10 cellular contexts compared by ENCODE assay signal in the genomic region with DNA sequence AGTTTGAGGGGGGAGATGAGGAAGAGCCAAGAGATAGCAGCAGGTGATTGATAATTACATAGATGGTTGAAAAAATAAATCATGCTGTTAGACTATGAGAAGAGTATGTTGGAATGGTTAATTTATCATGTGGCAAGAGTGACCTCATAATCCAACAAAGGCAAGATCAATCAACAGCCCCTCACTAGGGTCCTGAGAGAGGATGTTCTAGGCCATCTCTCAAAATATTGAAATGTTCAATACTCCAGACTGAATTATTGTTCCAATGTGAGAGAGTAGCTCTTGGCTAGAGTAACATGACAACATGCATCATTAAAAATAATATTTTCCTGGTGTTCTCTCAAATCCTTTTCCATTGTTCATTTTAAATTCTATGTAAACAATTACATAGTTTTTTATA.
DNase-seq lines count a peak whose midpoint lies in the region; ATAC-seq and TF ChIP-seq lines count a peak whose summit lies in the region.
"Had no signal": no experiment of that assay in that cellular context is flagged by ENCODE, and none has a peak within 500 bp of the region (broad histone marks: within the 10 kb centered on the region; RNA-seq: fewer than 3 reads in every experiment).

No MANE protein-coding gene starts in this region.

- TF ChIP-seq CTCF in right atrium auricular region (IDR thresholded peaks at IDR 0.05) (no peak), brain (conservative IDR thresholded peaks at IDR 0.05) (no peak), vagina (IDR thresholded peaks at IDR 0.05) (no peak)

- peaks cover 0 to 81% of the 10 kb centered on the region in 2 donors for H3K4me1 ChIP-seq in right atrium auricular region
- H3K4me1 ChIP-seq in muscle layer of colon (ENCODE audit: insufficient read depth, low read length): peaks cover 45% of the 10 kb centered on the region
- peaks cover 67% of the 10 kb centered on the region for H3K4me1 ChIP-seq in vagina
- H3K4me1 ChIP-seq in effector memory CD4-positive, alpha-beta T cell (ENCODE audit: control insufficient read depth, insufficient read depth, low read length, poor library complexity, severe bottlenecking): peaks cover 62% of the 10 kb centered on the region

- H3K4me1 Mint-ChIP-seq in brain: peaks cover 75% of the 10 kb centered on the region

- intact Hi-C loops in left cardiac atrium (cut with DNase I) (loop anchor here in 1 of 2 donors (5.0 kb wide), 1 partner anchor 68 kb away; a partner anchor contains a TSS), vagina (cut with DNase I) (no loop called here)

- H3K27ac ChIP-seq in right atrium auricular region (peak overlapping the region; percentile 71 to 85), muscle layer of colon (ENCODE audit: low read depth, low read length) (no peak overlapping the region), vagina (peak overlapping the region; percentile 60)
- H3K27ac ChIP-seq in effector memory CD4-positive, alpha-beta T cell (ENCODE audit: insufficient read depth, low read length, poor library complexity, severe bottlenecking): no peak overlapping the region

- H3K27ac Mint-ChIP-seq in brain: peak overlapping the region in 4 of 5 experiments; percentile 49 to 91 (median 80)

- no peaks in the 10 kb centered on the region for H3K27me3 Mint-ChIP-seq in brain

- H3K9me3 ChIP-seq in right atrium auricular region: no peaks in the 10 kb centered on the region
- no peaks in the 10 kb centered on the region for H3K9me3 ChIP-seq in muscle layer of colon (ENCODE audit: low read length)
- H3K9me3 ChIP-seq in vagina: no peaks in the 10 kb centered on the region
- no peaks in the 10 kb centered on the region for H3K9me3 ChIP-seq in effector memory CD4-positive, alpha-beta T cell (ENCODE audit: control insufficient read depth, low read length)

- no peaks in the 10 kb centered on the region for H3K27me3 ChIP-seq in right atrium auricular region
- H3K27me3 ChIP-seq in muscle layer of colon (ENCODE audit: control insufficient read depth in 1 of 2, insufficient read depth in 2 of 2, low read length in 2 of 2): no peaks in the 10 kb centered on the region
- no peaks in the 10 kb centered on the region for H3K27me3 ChIP-seq in vagina
- H3K27me3 ChIP-seq in effector memory CD4-positive, alpha-beta T cell (replicated peaks; ENCODE audit: control insufficient read depth, insufficient read depth, low read length, poor library complexity, severe bottlenecking): no peaks in the 10 kb centered on the region

- TF ChIP-seq POLR2A in vagina (IDR thresholded peaks at IDR 0.05): no peak

- ATAC-seq in left cardiac atrium: no peak

- H3K9me3 Mint-ChIP-seq in brain: no peaks in the 10 kb centered on the region

- H3K4me3 ChIP-seq in right atrium auricular region: no peak overlapping the region
- H3K4me3 ChIP-seq in muscle layer of colon (ENCODE audit: low read depth in 1 of 2, low read length in 2 of 2): peak overlapping the region in 1 of 2 donors; percentile 29
- no peak overlapping the region for H3K4me3 ChIP-seq in vagina
- H3K4me3 ChIP-seq in effector memory CD4-positive, alpha-beta T cell (ENCODE audit: insufficient read depth, low read depth, low read length, poor library complexity, severe bottlenecking): no peak overlapping the region

- peak overlapping the region; percentile 3 to 61 (median 29) for H3K4me3 Mint-ChIP-seq in brain

- no peak for DNase-seq in right atrium auricular region (ENCODE audit: low spot score)
- DNase-seq in left cardiac atrium: no peak
- no peak for DNase-seq in vagina (ENCODE audit: extremely low spot score in 2 of 2)
- DNase-seq in hepatic stellate cell (ENCODE audit: low spot score): no peak
- no peak for DNase-seq in effector memory CD4-positive, alpha-beta T cell
- DNase-seq in nucleus accumbens (lab: John Stamatoyannopoulos, UW): no peak
- DNase-seq: hippocampal formation, NCI-H2107 had no signal

- H3K36me3 Mint-ChIP-seq in brain: no peaks in the 10 kb centered on the region

- H3K36me3 ChIP-seq in right atrium auricular region (no peaks in the 10 kb centered on the region), muscle layer of colon (ENCODE audit: insufficient read depth, low read length) (no peaks in the 10 kb centered on the region), vagina (no peaks in the 10 kb centered on the region)
- no peaks in the 10 kb centered on the region for H3K36me3 ChIP-seq in effector memory CD4-positive, alpha-beta T cell (ENCODE audit: control insufficient read depth, insufficient read depth, low read length)

- peak overlapping the region; percentile 9 for H3K9ac ChIP-seq in muscle layer of colon (ENCODE audit: low read length)

Comparison
In these comparisons a context has a peak if more than half of its experiments do, and no peak if none do; other contexts are left out.
1. H3K27ac ChIP-seq: peak in right atrium auricular region (2 of 2) and vagina (single experiment); none in muscle layer of colon (single experiment) and effector memory CD4-positive, alpha-beta T cell (single experiment).